In genomic region chr18:21686282-21687105, GRCh38 we compare ENCODE assay signal across 10 cellular contexts. TPM values are rescaled to one million over a fixed set of nuclear protein-coding genes. Genes with fewer than 3 reads are reported as not detected.
DNase-seq lines count a peak whose midpoint lies in the region; ATAC-seq and TF ChIP-seq lines count a peak whose summit lies in the region.
"Had no signal": no experiment of that assay in that cellular context is flagged by ENCODE, and none has a peak within 500 bp of the region (broad histone marks: within the 10 kb centered on the region; RNA-seq: fewer than 3 reads in every experiment).

No MANE protein-coding gene starts in this region.

- no peak overlapping the region for H3K14ac ChIP-seq in mesenchymal stem cell (ENCODE audit: low read length in 2 of 2)

- H3K36me3 Mint-ChIP-seq in activated T-helper 2 cell treated with anti-CD3 and anti-CD28 coated beads, Interferon-gamma antibody, Interleukin-2, Interleukin-4, amounts not matched to agents 10 μg/mL and 5 μg/mL and 100 μg/mL, durations not matched to agents 14 hours and 24 hours and 36 hours (ENCODE audit: low read depth), result peaks cover 51% of the 10 kb centered on the region

- H3K79me1 ChIP-seq in mesenchymal stem cell (replicated peaks; ENCODE audit: low read length, poor library complexity, severe bottlenecking), result peaks cover 3% of the 10 kb centered on the region

- H3K4me1 ChIP-seq in mesenchymal stem cell (ENCODE audit: control insufficient read depth, insufficient read depth, low read depth, low read length), result peaks cover 3% of the 10 kb centered on the region
- peaks cover 22% of the 10 kb centered on the region for H3K4me1 ChIP-seq in upper lobe of right lung

- H3K4ac ChIP-seq in mesenchymal stem cell (ENCODE audit: low read depth in 1 of 2, low read length in 2 of 2), result peak overlapping the region in 1 of 2 experiments; percentile 79

- no peaks in the 10 kb centered on the region for H3K27me3 ChIP-seq in mesenchymal stem cell (ENCODE audit: control insufficient read depth in 1 of 2, insufficient read depth in 1 of 2, low read length in 2 of 2)
- H3K27me3 ChIP-seq in upper lobe of right lung, result no peaks in the 10 kb centered on the region

- H3K18ac ChIP-seq in mesenchymal stem cell (ENCODE audit: low read depth in 1 of 2, low read length in 2 of 2), result peak overlapping the region; percentile 0 to 53

- peaks cover 14% of the 10 kb centered on the region for H3K4me1 Mint-ChIP-seq in activated T-helper 2 cell treated with anti-CD3 and anti-CD28 coated beads, Interferon-gamma antibody, Interleukin-2, Interleukin-4, amounts not matched to agents 10 μg/mL and 5 μg/mL and 100 μg/mL, durations not matched to agents 14 hours and 24 hours and 36 hours (ENCODE audit: low read depth)

- DNase-seq in left ventricle myocardium superior, result no peak
- DNase-seq in Right ventricle myocardium inferior (ENCODE audit: missing footprints), result no peak
- DNase-seq in activated T-helper 2 cell treated with anti-CD3 and anti-CD28 coated beads, Interferon-gamma antibody, Interleukin-2, Interleukin-4, amounts not matched to agents 10 μg/mL and 5 μg/mL and 100 μg/mL, durations not matched to agents 14 hours and 24 hours and 36 hours (ENCODE audit: low spot score), result no peak
- DNase-seq in mesenchymal stem cell, result peak; percentile 75
- no peak for DNase-seq in upper lobe of right lung
- DNase-seq: HCEC 1CT had no signal

- H3K27ac Mint-ChIP-seq in activated T-helper 2 cell treated with anti-CD3 and anti-CD28 coated beads, Interferon-gamma antibody, Interleukin-2, Interleukin-4, amounts not matched to agents 10 μg/mL and 5 μg/mL and 100 μg/mL, durations not matched to agents 14 hours and 24 hours and 36 hours, result peak overlapping the region; percentile 2

- WGBS in mesenchymal stem cell, result 50% methylated on average over 7 of the region's 8 CpGs

- no peaks in the 10 kb centered on the region for H3K36me3 ChIP-seq in mesenchymal stem cell (ENCODE audit: control insufficient read depth in 1 of 2, insufficient read depth in 2 of 2, low read depth in 1 of 2, low read length in 2 of 2)
- H3K36me3 ChIP-seq in upper lobe of right lung, result no peaks in the 10 kb centered on the region

- ATAC-seq in left ventricle myocardium superior (peak; percentile 19), Right ventricle myocardium inferior (no peak), upper lobe of right lung (peak; percentile 75), HG03442 (IDR thresholded peaks at IDR 0.05; ENCODE audit: unreplicated experiment) (no peak), GM21529 (IDR thresholded peaks at IDR 0.05; ENCODE audit: unreplicated experiment) (no peak), HG03520 (IDR thresholded peaks at IDR 0.05; ENCODE audit: unreplicated experiment) (no peak)

- H2BK15ac ChIP-seq in mesenchymal stem cell (ENCODE audit: low read depth, poor library complexity, severe bottlenecking), result no peak overlapping the region

- TF ChIP-seq CTCF in upper lobe of right lung (IDR thresholded peaks at IDR 0.05), result no peak

- H3K9me3 ChIP-seq in mesenchymal stem cell (ENCODE audit: control insufficient read depth, low read length), result peaks cover 3% of the 10 kb centered on the region
- H3K9me3 ChIP-seq in upper lobe of right lung, result peaks cover 6% of the 10 kb centered on the region

- no peak overlapping the region for H2AK5ac ChIP-seq in mesenchymal stem cell (ENCODE audit: low read length, severe bottlenecking)

- peak overlapping the region; percentile 42 for H2BK120ac ChIP-seq in mesenchymal stem cell (ENCODE audit: low read depth, low read length)

- H4K91ac ChIP-seq in mesenchymal stem cell (ENCODE audit: low read length), result no peak overlapping the region

- no peak overlapping the region for H2AFZ ChIP-seq in mesenchymal stem cell (ENCODE audit: low read depth, low read length)

- H3K9ac ChIP-seq in mesenchymal stem cell (ENCODE audit: low read length), result peak overlapping the region; percentile 80

- no peaks in the 10 kb centered on the region for H3K27me3 Mint-ChIP-seq in activated T-helper 2 cell treated with anti-CD3 and anti-CD28 coated beads, Interferon-gamma antibody, Interleukin-2, Interleukin-4, amounts not matched to agents 10 μg/mL and 5 μg/mL and 100 μg/mL, durations not matched to agents 14 hours and 24 hours and 36 hours (ENCODE audit: low read depth)

- no peak overlapping the region for H3K23ac ChIP-seq in mesenchymal stem cell (ENCODE audit: low read length in 2 of 2)

- H3K4me3 ChIP-seq in mesenchymal stem cell (ENCODE audit: insufficient read depth in 1 of 2, low read depth in 1 of 2, low read length in 2 of 2) (peak overlapping the region in 1 of 2 experiments; percentile 63), upper lobe of right lung (no peak overlapping the region)

- peak overlapping the region; percentile 77 for H4K8ac ChIP-seq in mesenchymal stem cell (ENCODE audit: low read length)

- intact Hi-C loops in left ventricle myocardium superior (cut with micrococcal nuclease) (no loop called here), Right ventricle myocardium inferior (cut with DNase I) (no loop called here), upper lobe of right lung (cut with DNase I) (no loop called here)
- intact Hi-C loops in activated T-helper 2 cell treated with anti-CD3 and anti-CD28 coated beads, Interferon-gamma antibody, Interleukin-2, Interleukin-4, amounts not matched to agents 10 μg/mL and 5 μg/mL and 100 μg/mL, durations not matched to agents 14 hours and 24 hours and 36 hours (cut with micrococcal nuclease), result loop anchor here (10.0 kb wide), 1 partner anchor 58 kb away; the partner anchor contains the start of gene MIB1

- H3K4me3 Mint-ChIP-seq in activated T-helper 2 cell treated with anti-CD3 and anti-CD28 coated beads, Interferon-gamma antibody, Interleukin-2, Interleukin-4, amounts not matched to agents 10 μg/mL and 5 μg/mL and 100 μg/mL, durations not matched to agents 14 hours and 24 hours and 36 hours (ENCODE audit: low read depth), result no peak overlapping the region

- H3K27ac ChIP-seq in mesenchymal stem cell (ENCODE audit: low read length, poor library complexity, severe bottlenecking) (no peak overlapping the region), upper lobe of right lung (peak overlapping the region; percentile 72)
- H3K27ac ChIP-seq: C4-2B had no signal

- H3K4me2 ChIP-seq in mesenchymal stem cell (ENCODE audit: low read length, poor library complexity, severe bottlenecking), result peak overlapping the region; percentile 19

- no peak overlapping the region for H2BK5ac ChIP-seq in mesenchymal stem cell (ENCODE audit: low read depth, low read length, poor library complexity, severe bottlenecking)

- no peak overlapping the region for H2BK12ac ChIP-seq in mesenchymal stem cell (ENCODE audit: low read length in 2 of 2)

- H3K9me3 Mint-ChIP-seq in activated T-helper 2 cell treated with anti-CD3 and anti-CD28 coated beads, Interferon-gamma antibody, Interleukin-2, Interleukin-4, amounts not matched to agents 10 μg/mL and 5 μg/mL and 100 μg/mL, durations not matched to agents 14 hours and 24 hours and 36 hours, result peaks cover 18% of the 10 kb centered on the region

RNA-seq across cellular contexts. Expression of gene ABHD3, which starts 18.1 kb away (rescaled TPM):
- 6.0 TPM for total RNA-seq in left ventricle myocardium superior
- 5.4 TPM for total RNA-seq in Right ventricle myocardium inferior
- total RNA-seq in activated T-helper 2 cell treated with anti-CD3 and anti-CD28 coated beads, Interferon-gamma antibody, Interleukin-2, Interleukin-4, amounts not matched to agents 10 μg/mL and 5 μg/mL and 100 μg/mL, durations not matched to agents 14 hours and 24 hours and 36 hours, result 29.6 and 31.2 TPM in 2 replicates
- polyA plus RNA-seq in mesenchymal stem cell (2013, experiment 1 of 2), result 7.3 TPM
- polyA plus RNA-seq in mesenchymal stem cell (2013, experiment 2 of 2), result 8.5 TPM
- 23.8 TPM for total RNA-seq in upper lobe of right lung

RNA-seq across cellular contexts. Expression of gene MIB1, which starts 54.1 kb away (rescaled TPM):
- total RNA-seq in left ventricle myocardium superior, result 18.9 TPM
- 17.3 TPM for total RNA-seq in Right ventricle myocardium inferior
- 45.0 and 45.7 TPM in 2 replicates for total RNA-seq in activated T-helper 2 cell treated with anti-CD3 and anti-CD28 coated beads, Interferon-gamma antibody, Interleukin-2, Interleukin-4, amounts not matched to agents 10 μg/mL and 5 μg/mL and 100 μg/mL, durations not matched to agents 14 hours and 24 hours and 36 hours
- polyA plus RNA-seq in mesenchymal stem cell (2013, experiment 1 of 2), result 13.8 TPM
- 14.4 TPM for polyA plus RNA-seq in mesenchymal stem cell (2013, experiment 2 of 2)
- total RNA-seq in upper lobe of right lung, result 31.3 TPM

Comparison
In these comparisons a context has a peak if more than half of its experiments do, and no peak if none do; other contexts are left out.
1. ATAC-seq: peak in left ventricle myocardium superior (single experiment) and upper lobe of right lung (single experiment); none in Right ventricle myocardium inferior (single experiment), HG03442 (single experiment), GM21529 (single experiment) and HG03520 (single experiment).